In genomic region chr10:87547734-87548311, GRCh38 we compare ENCODE assay signal across 2 cellular contexts.
TF ChIP-seq lines count a peak whose summit lies in the region.

No MANE protein-coding gene starts in this region.

TF ChIP-seq in liver, 16 proteins besides CTCF, POLR2A, EP300 and RAD21:
- TF ChIP-seq TAF1 (conservative IDR thresholded peaks at IDR 0.05), result no peak
- TF ChIP-seq EGR1 (IDR thresholded peaks at IDR 0.05; ENCODE audit: low read depth in 2 of 2), result no peak
- TF ChIP-seq RXRA (IDR thresholded peaks at IDR 0.05), result peak; percentile 4 to 59
- TF ChIP-seq, protein P1, sequence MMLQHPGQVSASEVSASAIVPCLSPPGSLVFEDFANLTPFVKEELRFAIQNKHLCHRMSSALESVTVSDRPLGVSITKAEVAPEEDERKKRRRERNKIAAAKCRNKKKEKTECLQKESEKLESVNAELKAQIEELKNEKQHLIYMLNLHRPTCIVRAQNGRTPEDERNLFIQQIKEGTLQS (IDR thresholded peaks at IDR 0.05), result no peak
- TF ChIP-seq SP1 (IDR thresholded peaks at IDR 0.05), result peak; percentile 37
- TF ChIP-seq HNF4G (IDR thresholded peaks at IDR 0.05), result no peak
- no peak for TF ChIP-seq FOXA2 (IDR thresholded peaks at IDR 0.05)
- no peak for TF ChIP-seq MAX (IDR thresholded peaks at IDR 0.05)
- no peak for TF ChIP-seq YY1 (IDR thresholded peaks at IDR 0.05)
- no peak for TF ChIP-seq FOXA1 (IDR thresholded peaks at IDR 0.05)
- TF ChIP-seq REST (IDR thresholded peaks at IDR 0.05), result no peak
- no peak for TF ChIP-seq JUND (IDR thresholded peaks at IDR 0.05)
- no peak for TF ChIP-seq NR2F2 (IDR thresholded peaks at IDR 0.05)
- TF ChIP-seq GABPA (IDR thresholded peaks at IDR 0.05 in 1 of 2, conservative IDR thresholded peaks at IDR 0.05 in 1 of 2), result no peak
- peak in 1 of 2 donors; percentile 43 for TF ChIP-seq HNF4A (conservative IDR thresholded peaks at IDR 0.05)
- TF ChIP-seq, protein P2, sequence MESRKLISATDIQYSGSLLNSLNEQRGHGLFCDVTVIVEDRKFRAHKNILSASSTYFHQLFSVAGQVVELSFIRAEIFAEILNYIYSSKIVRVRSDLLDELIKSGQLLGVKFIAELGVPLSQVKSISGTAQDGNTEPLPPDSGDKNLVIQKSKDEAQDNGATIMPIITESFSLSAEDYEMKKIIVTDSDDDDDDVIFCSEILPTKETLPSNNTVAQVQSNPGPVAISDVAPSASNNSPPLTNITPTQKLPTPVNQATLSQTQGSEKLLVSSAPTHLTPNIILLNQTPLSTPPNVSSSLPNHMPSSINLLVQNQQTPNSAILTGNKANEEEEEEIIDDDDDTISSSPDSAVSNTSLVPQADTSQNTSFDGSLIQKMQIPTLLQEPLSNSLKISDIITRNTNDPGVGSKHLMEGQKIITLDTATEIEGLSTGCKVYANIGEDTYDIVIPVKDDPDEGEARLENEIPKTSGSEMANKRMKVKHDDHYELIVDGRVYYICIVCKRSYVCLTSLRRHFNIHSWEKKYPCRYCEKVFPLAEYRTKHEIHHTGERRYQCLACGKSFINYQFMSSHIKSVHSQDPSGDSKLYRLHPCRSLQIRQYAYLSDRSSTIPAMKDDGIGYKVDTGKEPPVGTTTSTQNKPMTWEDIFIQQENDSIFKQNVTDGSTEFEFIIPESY (IDR thresholded peaks at IDR 0.05), result no peak
TF ChIP-seq in liver: peak in this region for 3.

TF ChIP-seq in HepG2, 621 proteins besides CTCF, POLR2A, EP300 and RAD21:
- TF ChIP-seq, protein P3, sequence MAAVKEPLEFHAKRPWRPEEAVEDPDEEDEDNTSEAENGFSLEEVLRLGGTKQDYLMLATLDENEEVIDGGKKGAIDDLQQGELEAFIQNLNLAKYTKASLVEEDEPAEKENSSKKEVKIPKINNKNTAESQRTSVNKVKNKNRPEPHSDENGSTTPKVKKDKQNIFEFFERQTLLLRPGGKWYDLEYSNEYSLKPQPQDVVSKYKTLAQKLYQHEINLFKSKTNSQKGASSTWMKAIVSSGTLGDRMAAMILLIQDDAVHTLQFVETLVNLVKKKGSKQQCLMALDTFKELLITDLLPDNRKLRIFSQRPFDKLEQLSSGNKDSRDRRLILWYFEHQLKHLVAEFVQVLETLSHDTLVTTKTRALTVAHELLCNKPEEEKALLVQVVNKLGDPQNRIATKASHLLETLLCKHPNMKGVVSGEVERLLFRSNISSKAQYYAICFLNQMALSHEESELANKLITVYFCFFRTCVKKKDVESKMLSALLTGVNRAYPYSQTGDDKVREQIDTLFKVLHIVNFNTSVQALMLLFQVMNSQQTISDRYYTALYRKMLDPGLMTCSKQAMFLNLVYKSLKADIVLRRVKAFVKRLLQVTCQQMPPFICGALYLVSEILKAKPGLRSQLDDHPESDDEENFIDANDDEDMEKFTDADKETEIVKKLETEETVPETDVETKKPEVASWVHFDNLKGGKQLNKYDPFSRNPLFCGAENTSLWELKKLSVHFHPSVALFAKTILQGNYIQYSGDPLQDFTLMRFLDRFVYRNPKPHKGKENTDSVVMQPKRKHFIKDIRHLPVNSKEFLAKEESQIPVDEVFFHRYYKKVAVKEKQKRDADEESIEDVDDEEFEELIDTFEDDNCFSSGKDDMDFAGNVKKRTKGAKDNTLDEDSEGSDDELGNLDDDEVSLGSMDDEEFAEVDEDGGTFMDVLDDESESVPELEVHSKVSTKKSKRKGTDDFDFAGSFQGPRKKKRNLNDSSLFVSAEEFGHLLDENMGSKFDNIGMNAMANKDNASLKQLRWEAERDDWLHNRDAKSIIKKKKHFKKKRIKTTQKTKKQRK (IDR thresholded peaks at IDR 0.05; ENCODE audit: low read length), result no peak
- TF ChIP-seq ZNF558 (CRISPR knock-in tag; IDR thresholded peaks at IDR 0.05; ENCODE audit: borderline replicate concordance), result no peak
- TF ChIP-seq GABPB1 (CRISPR knock-in tag; IDR thresholded peaks at IDR 0.05), result no peak
- TF ChIP-seq ZNF207 (IDR thresholded peaks at IDR 0.05; ENCODE audit: borderline replicate concordance), result no peak
- no peak for TF ChIP-seq ZBTB25 (CRISPR knock-in tag; IDR thresholded peaks at IDR 0.05)
- no peak for TF ChIP-seq CEBPB (IDR thresholded peaks at IDR 0.05; ENCODE audit: borderline replicate concordance, low read depth, low read length)
- no peak for TF ChIP-seq ZNF143 (CRISPR knock-in tag; IDR thresholded peaks at IDR 0.05)
- TF ChIP-seq ZBTB42 (CRISPR knock-in tag; IDR thresholded peaks at IDR 0.05), result no peak
- TF ChIP-seq, protein P4, sequence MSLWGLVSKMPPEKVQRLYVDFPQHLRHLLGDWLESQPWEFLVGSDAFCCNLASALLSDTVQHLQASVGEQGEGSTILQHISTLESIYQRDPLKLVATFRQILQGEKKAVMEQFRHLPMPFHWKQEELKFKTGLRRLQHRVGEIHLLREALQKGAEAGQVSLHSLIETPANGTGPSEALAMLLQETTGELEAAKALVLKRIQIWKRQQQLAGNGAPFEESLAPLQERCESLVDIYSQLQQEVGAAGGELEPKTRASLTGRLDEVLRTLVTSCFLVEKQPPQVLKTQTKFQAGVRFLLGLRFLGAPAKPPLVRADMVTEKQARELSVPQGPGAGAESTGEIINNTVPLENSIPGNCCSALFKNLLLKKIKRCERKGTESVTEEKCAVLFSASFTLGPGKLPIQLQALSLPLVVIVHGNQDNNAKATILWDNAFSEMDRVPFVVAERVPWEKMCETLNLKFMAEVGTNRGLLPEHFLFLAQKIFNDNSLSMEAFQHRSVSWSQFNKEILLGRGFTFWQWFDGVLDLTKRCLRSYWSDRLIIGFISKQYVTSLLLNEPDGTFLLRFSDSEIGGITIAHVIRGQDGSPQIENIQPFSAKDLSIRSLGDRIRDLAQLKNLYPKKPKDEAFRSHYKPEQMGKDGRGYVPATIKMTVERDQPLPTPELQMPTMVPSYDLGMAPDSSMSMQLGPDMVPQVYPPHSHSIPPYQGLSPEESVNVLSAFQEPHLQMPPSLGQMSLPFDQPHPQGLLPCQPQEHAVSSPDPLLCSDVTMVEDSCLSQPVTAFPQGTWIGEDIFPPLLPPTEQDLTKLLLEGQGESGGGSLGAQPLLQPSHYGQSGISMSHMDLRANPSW (CRISPR knock-in tag; IDR thresholded peaks at IDR 0.05; ENCODE audit: borderline replicate concordance), result no peak
- no peak for TF ChIP-seq KDM5A (IDR thresholded peaks at IDR 0.05; ENCODE audit: borderline replicate concordance, low read length)
- no peak for TF ChIP-seq CEBPG (CRISPR knock-in tag; IDR thresholded peaks at IDR 0.05)
- no peak for TF ChIP-seq THAP11 (CRISPR knock-in tag; IDR thresholded peaks at IDR 0.05)
- no peak for TF ChIP-seq ZNF780A (CRISPR knock-in tag; IDR thresholded peaks at IDR 0.05)
- no peak for TF ChIP-seq DNMT1 (CRISPR knock-in tag; IDR thresholded peaks at IDR 0.05)
- TF ChIP-seq SRSF9 (IDR thresholded peaks at IDR 0.05; ENCODE audit: borderline replicate concordance, insufficient read depth, low read depth, low read length, poor library complexity, severe bottlenecking), result no peak
- TF ChIP-seq ZNF543 (CRISPR knock-in tag; IDR thresholded peaks at IDR 0.05), result no peak
TF ChIP-seq in HepG2: peak in this region for 0.
